Comparison of ENCODE assay signal across 20 cellular contexts in the genomic region with DNA sequence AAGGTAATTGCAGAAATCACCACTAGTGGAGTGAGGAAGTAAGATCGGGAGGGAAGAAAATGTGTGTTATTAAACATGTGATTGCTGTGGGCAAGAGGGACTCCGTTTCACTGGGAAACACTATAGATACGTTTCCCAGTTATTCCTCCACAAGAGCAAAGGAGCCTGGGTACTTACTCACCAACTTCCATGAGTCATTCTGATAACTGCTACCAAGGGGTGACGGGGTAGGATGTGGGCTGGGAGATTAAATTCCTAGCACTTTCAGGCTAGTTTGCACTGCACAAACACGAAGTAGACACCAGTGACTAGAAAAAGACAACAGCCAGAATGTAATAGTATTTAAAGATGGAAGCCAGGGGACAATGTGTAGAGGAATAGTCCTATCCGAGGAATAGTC.
DNase-seq lines count a peak whose midpoint lies in the region; ATAC-seq and TF ChIP-seq lines count a peak whose summit lies in the region.
"Had no signal": no experiment of that assay in that cellular context is flagged by ENCODE, and none has a peak within 500 bp of the region (broad histone marks: within the 10 kb centered on the region; RNA-seq: fewer than 3 reads in every experiment).

No MANE protein-coding gene starts in this region.

- no TSS peak for BruUV-seq in IMR-90 (replicated peaks; lab: Mats Ljungman, UMichigan)

- H3K27me3 ChIP-seq in IMR-90 (ENCODE audit: control insufficient read depth, insufficient read depth, low read length): no peaks in the 10 kb centered on the region
- H3K27me3 ChIP-seq in mesenchymal stem cell (ENCODE audit: control insufficient read depth in 1 of 2, insufficient read depth in 1 of 2, low read length in 2 of 2): no peaks in the 10 kb centered on the region
- H3K27me3 ChIP-seq in tibial nerve: no peaks in the 10 kb centered on the region
- H3K27me3 ChIP-seq: hepatocyte, uterus had no signal

- H3K4me2 ChIP-seq in IMR-90 (ENCODE audit: low read depth, low read length): no peak overlapping the region
- H3K4me2 ChIP-seq in mesenchymal stem cell (ENCODE audit: low read length, poor library complexity, severe bottlenecking): no peak overlapping the region
- H3K4me2 ChIP-seq: hepatocyte had no signal

- H4K5ac ChIP-seq in IMR-90 (ENCODE audit: low read depth, low read length): peak overlapping the region; percentile 71; the same call in 1 of the 2 replicates

- H3K36me3 ChIP-seq in IMR-90 (ENCODE audit: control insufficient read depth, insufficient read depth, low read length) (no peaks in the 10 kb centered on the region), mesenchymal stem cell (ENCODE audit: control insufficient read depth in 1 of 2, insufficient read depth in 2 of 2, low read depth in 1 of 2, low read length in 2 of 2) (no peaks in the 10 kb centered on the region), tibial nerve (no peaks in the 10 kb centered on the region)
- H3K36me3 ChIP-seq: uterus had no signal

- H3K56ac ChIP-seq in IMR-90 (ENCODE audit: extremely low read depth, insufficient read depth, low read length): no peak overlapping the region

- H2AK5ac ChIP-seq in IMR-90 (ENCODE audit: low read depth, low read length): no peak overlapping the region
- H2AK5ac ChIP-seq in mesenchymal stem cell (ENCODE audit: low read length, severe bottlenecking): no peak overlapping the region

- H3K14ac ChIP-seq in IMR-90 (replicated peaks; ENCODE audit: low read depth, low read length) (no peak overlapping the region), mesenchymal stem cell (ENCODE audit: low read length in 2 of 2) (no peak overlapping the region)

- no peak overlapping the region for H3K9ac ChIP-seq in IMR-90 (ENCODE audit: low read depth, low read length)
- no peak overlapping the region for H3K9ac ChIP-seq in mesenchymal stem cell (ENCODE audit: low read length)
- H3K9ac ChIP-seq: parathyroid adenoma had no signal

- no peaks in the 10 kb centered on the region for H4K20me1 ChIP-seq in IMR-90 (ENCODE audit: insufficient read depth, low read length)

- H2AFZ ChIP-seq in IMR-90 (replicated peaks; ENCODE audit: low read length, poor library complexity) (no peak overlapping the region), mesenchymal stem cell (ENCODE audit: low read depth, low read length) (no peak overlapping the region)
- H2AFZ ChIP-seq: hepatocyte, parathyroid adenoma had no signal

- H3K18ac ChIP-seq in IMR-90 (ENCODE audit: low read depth, low read length) (peak overlapping the region; percentile 45; the same call in 1 of the 2 replicates), mesenchymal stem cell (ENCODE audit: low read depth in 1 of 2, low read length in 2 of 2) (no peak overlapping the region)

- no peak overlapping the region for H2BK12ac ChIP-seq in mesenchymal stem cell (ENCODE audit: low read length in 2 of 2)

- TF ChIP-seq CTCF in IMR-90 (conservative IDR thresholded peaks at IDR 0.05; ENCODE audit: low read depth, low read length) (no peak), astrocyte of the spinal cord (IDR thresholded peaks at IDR 0.05; ENCODE audit: low read depth, low read length) (no peak), tibial nerve (IDR thresholded peaks at IDR 0.05) (no peak)

- POLR2A ChIA-PET in IMR-90 (lab: Charles Lee; ENCODE audit: unreplicated experiment): no interaction called here

- DNase-seq in Daoy (ENCODE audit: low read depth): peak; percentile 62
- DNase-seq in IMR-90: peak; percentile 80
- DNase-seq in astrocyte of the spinal cord (ENCODE audit: low read depth, low spot score): peak; percentile 68
- peak; percentile 62 for DNase-seq in mesenchymal stem cell
- no peak for DNase-seq in tibial nerve (ENCODE audit: low spot score in 2 of 2)
- DNase-seq: activated effector memory CD4-positive, alpha-beta T cell treated with Interleukin-2 at 50 U/mL for 16 hours; aorta; Calu3; left cardiac atrium; NCI-H187 treated with DMSO at 0.1 percent for 48 hours; NCI-H526; stimulated activated naive CD8-positive, alpha-beta T cell treated with anti-CD3 and anti-CD28 coated beads, Interleukin-15, Interleukin-2, amounts not matched to agents 100 U/mL and 50 U/mL, for 24 hours; uterus had no signal

- H2BK15ac ChIP-seq in IMR-90 (ENCODE audit: low read depth, low read length): no peak overlapping the region
- no peak overlapping the region for H2BK15ac ChIP-seq in mesenchymal stem cell (ENCODE audit: low read depth, poor library complexity, severe bottlenecking)

- H3K4me3 ChIP-seq in IMR-90 (ENCODE audit: insufficient read depth, low read depth, low read length) (no peak overlapping the region), astrocyte of the spinal cord (ENCODE audit: low read depth, low read length) (no peak overlapping the region), mesenchymal stem cell (ENCODE audit: insufficient read depth in 1 of 2, low read depth in 1 of 2, low read length in 2 of 2) (no peak overlapping the region), tibial nerve (no peak overlapping the region)
- H3K4me3 ChIP-seq: hepatocyte, uterus had no signal

- peak overlapping the region in 1 of 2 experiments; percentile 66; a peak in 2 of 4 replicates for H4K8ac ChIP-seq in IMR-90 (ENCODE audit: low read depth in 2 of 2, low read length in 2 of 2)
- no peak overlapping the region for H4K8ac ChIP-seq in mesenchymal stem cell (ENCODE audit: low read length)

- intact Hi-C loops in IMR-90 (cut with micrococcal nuclease): loop anchor here (10.0 kb wide), 1 partner anchor 572 kb away; no protein-coding TSS in a partner anchor

- H3K4ac ChIP-seq in IMR-90 (ENCODE audit: low read depth, low read length): no peak overlapping the region
- H3K4ac ChIP-seq in mesenchymal stem cell (ENCODE audit: low read depth in 1 of 2, low read length in 2 of 2): no peak overlapping the region

- no peak overlapping the region for H2BK20ac ChIP-seq in IMR-90 (ENCODE audit: low read depth, low read length)

- in situ Hi-C loops in IMR-90 (cut with MboI; ENCODE audit: low sequenced_read_pairs): loop anchor here (5.0 to 25.0 kb wide), 2 partner anchors 290 to 1050 kb away; no protein-coding TSS in a partner anchor
- in situ Hi-C loops in astrocyte of the spinal cord (cut with HindIII; ENCODE audit: low sequenced_read_pairs): no loop called here

- no peak for TF ChIP-seq EP300 in tibial nerve (IDR thresholded peaks at IDR 0.05)

- TF ChIP-seq RAD21 in IMR-90 (IDR thresholded peaks at IDR 0.05; ENCODE audit: low read length): no peak

- no peaks in the 10 kb centered on the region for H3K9me1 ChIP-seq in IMR-90 (ENCODE audit: insufficient read depth, low read length)

- H2BK120ac ChIP-seq in IMR-90 (ENCODE audit: low read depth, low read length): peak overlapping the region; percentile 62; the same call in 1 of the 2 replicates
- no peak overlapping the region for H2BK120ac ChIP-seq in mesenchymal stem cell (ENCODE audit: low read depth, low read length)

- no peaks in the 10 kb centered on the region for H3K79me1 ChIP-seq in IMR-90 (ENCODE audit: low read depth in 1 of 2, low read length in 2 of 2)
- H3K79me1 ChIP-seq in mesenchymal stem cell (replicated peaks; ENCODE audit: low read length, poor library complexity, severe bottlenecking): no peaks in the 10 kb centered on the region

- H2AK9ac ChIP-seq in IMR-90 (replicated peaks; ENCODE audit: low read depth, low read length, poor library complexity): no peak overlapping the region

- H3K27ac ChIP-seq in IMR-90 (ENCODE audit: insufficient read depth, low read length) (no peak overlapping the region), mesenchymal stem cell (ENCODE audit: low read length, poor library complexity, severe bottlenecking) (no peak overlapping the region), tibial nerve (no peak overlapping the region)
- H3K27ac ChIP-seq: hepatocyte, parathyroid adenoma, uterus, VCaP had no signal

- TF ChIP-seq POLR2A in IMR-90 (IDR thresholded peaks at IDR 0.05; ENCODE audit: low read depth, low read length): no peak
- no peak for TF ChIP-seq POLR2A in tibial nerve (IDR thresholded peaks at IDR 0.05)

- H3K23ac ChIP-seq in IMR-90 (ENCODE audit: low read depth, low read length): no peak overlapping the region
- H3K23ac ChIP-seq in mesenchymal stem cell (ENCODE audit: low read length in 2 of 2): no peak overlapping the region

- H3K4me1 ChIP-seq in IMR-90 (ENCODE audit: control insufficient read depth, insufficient read depth, low read length) (peaks cover 2% of the 10 kb centered on the region; the same call in 1 of the 2 replicates), mesenchymal stem cell (ENCODE audit: control insufficient read depth, insufficient read depth, low read depth, low read length) (no peaks in the 10 kb centered on the region), tibial nerve (no peaks in the 10 kb centered on the region)
- H3K4me1 ChIP-seq: parathyroid adenoma, uterus had no signal

- peak overlapping the region; percentile 53 for H2BK5ac ChIP-seq in IMR-90 (ENCODE audit: low read depth, low read length, poor library complexity, severe bottlenecking)
- no peak overlapping the region for H2BK5ac ChIP-seq in mesenchymal stem cell (ENCODE audit: low read depth, low read length, poor library complexity, severe bottlenecking)

- dilution Hi-C loops in IMR-90 (cut with HindIII; ENCODE audit: low sequenced_read_pairs, unreplicated experiment): no loop called here

- H4K91ac ChIP-seq in IMR-90 (ENCODE audit: insufficient read depth, low read depth, low read length): no peak overlapping the region
- H4K91ac ChIP-seq in mesenchymal stem cell (ENCODE audit: low read length): no peak overlapping the region

- ATAC-seq in IMR-90 (ENCODE audit: low read depth) (peak; percentile 68), GM21390 (IDR thresholded peaks at IDR 0.05; ENCODE audit: unreplicated experiment) (no peak), GM18861 (IDR thresholded peaks at IDR 0.05; ENCODE audit: unreplicated experiment) (no peak), GM21526 (IDR thresholded peaks at IDR 0.05; ENCODE audit: low FRiP score, unreplicated experiment) (no peak)
- ATAC-seq: esophagus mucosa; stimulated activated naive CD8-positive, alpha-beta T cell treated with anti-CD3 and anti-CD28 coated beads, Interleukin-15, Interleukin-2, amounts not matched to agents 100 U/mL and 50 U/mL, for 24 hours had no signal

- CTCF ChIA-PET in IMR-90 (lab: Yijun Ruan, JAX): no interaction called here

- 60% methylated on average over 1 of the region's 6 CpGs; no CpG with 5 or more reads in 1 of the 2 experiments for WGBS in IMR-90 (ENCODE audit: extremely low coverage in 2 of 2, insufficient read length in 1 of 2), 2 experiments
- 94% methylated on average over 2 of the region's 6 CpGs for WGBS in mesenchymal stem cell
- WGBS in tibial nerve, 2 donors: 81 to 88% methylated on average over 6 of the region's 6 CpGs

- H3K9me3 ChIP-seq in IMR-90 (ENCODE audit: control insufficient read depth, insufficient read depth, low read length) (no peaks in the 10 kb centered on the region), mesenchymal stem cell (ENCODE audit: control insufficient read depth, low read length) (no peaks in the 10 kb centered on the region), tibial nerve (no peaks in the 10 kb centered on the region)
- H3K9me3 ChIP-seq: uterus had no signal

TF ChIP-seq in IMR-90, 13 proteins besides CTCF, POLR2A, EP300 and RAD21:
- peak; percentile 78 for TF ChIP-seq FOS (IDR thresholded peaks at IDR 0.05; ENCODE audit: low read depth, low read length)
- peak; percentile 21; the same call in 1 of the 2 replicates for TF ChIP-seq BHLHE40 (IDR thresholded peaks at IDR 0.05; ENCODE audit: low read depth, low read length)
- TF ChIP-seq MAFK (IDR thresholded peaks at IDR 0.05; ENCODE audit: low read depth, low read length): no peak
TF ChIP-seq in IMR-90: peak in this region for 2.

Comparison
In these comparisons a context has a peak if more than half of its experiments do, and no peak if none do; other contexts are left out.
1. DNase-seq: peak in Daoy (single experiment), IMR-90 (single experiment), astrocyte of the spinal cord (single experiment) and mesenchymal stem cell (single experiment); none in tibial nerve (0 of 2).